Comparison of ENCODE assay signal across 22 cellular contexts in the genomic region with DNA sequence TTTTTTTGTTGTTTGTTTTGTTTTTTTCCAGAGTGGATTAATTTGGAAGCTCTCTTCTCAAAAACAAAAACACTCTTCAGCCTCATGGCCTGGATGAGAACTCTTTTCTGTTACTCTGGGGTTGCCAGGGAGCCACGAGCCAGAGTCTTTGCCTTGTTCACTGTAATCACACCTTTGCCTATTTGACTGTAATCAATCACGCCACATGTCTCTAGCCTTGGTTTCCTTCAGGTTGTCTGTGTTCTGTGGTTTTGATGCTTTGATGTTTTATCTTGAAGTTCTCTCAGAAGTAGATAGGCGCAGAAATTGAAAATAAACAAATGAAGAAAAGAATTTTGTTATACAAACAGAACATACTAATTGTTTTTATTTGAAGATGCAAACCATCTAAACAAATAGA.
"Had no signal": no experiment of that assay in that cellular context is flagged by ENCODE, and none has a peak within 500 bp of the region (broad histone marks: within the 10 kb centered on the region; RNA-seq: fewer than 3 reads in every experiment).

No MANE protein-coding gene starts in this region.

- H3K9me3 ChIP-seq: ovary, psoas muscle, right lobe of liver, vagina had no signal

- H3K27ac Mint-ChIP-seq: activated B cell treated with CpG ODN at 0.5 μM for 24 hours; activated naive CD8-positive, alpha-beta T cell treated with anti-CD3 and anti-CD28 coated beads, Interleukin-2, amount 50 U/mL, for 24 hours; endodermal cell; natural killer cell; stimulated activated naive CD8-positive, alpha-beta T cell treated with anti-CD3 and anti-CD28 coated beads, Interleukin-15, amount 100 ng/mL, for 72 hours had no signal

- ATAC-seq: activated naive CD8-positive, alpha-beta T cell treated with anti-CD3 and anti-CD28 coated beads, Interleukin-2, amount 50 U/mL, for 24 hours; left ventricle myocardium superior; natural killer cell; psoas muscle; right lobe of liver; stimulated activated naive CD8-positive, alpha-beta T cell treated with anti-CD3 and anti-CD28 coated beads, Interleukin-15, amount 100 ng/mL, for 72 hours had no signal

- H3K36me3 ChIP-seq: brain microvascular endothelial cell, ovary, right lobe of liver, vagina had no signal

- H3K4me3 Mint-ChIP-seq: activated B cell treated with CpG ODN at 0.5 μM for 24 hours; activated naive CD8-positive, alpha-beta T cell treated with anti-CD3 and anti-CD28 coated beads, Interleukin-2, amount 50 U/mL, for 24 hours; endodermal cell; natural killer cell; stimulated activated naive CD8-positive, alpha-beta T cell treated with anti-CD3 and anti-CD28 coated beads, Interleukin-15, amount 100 ng/mL, for 72 hours had no signal

- H3K4me1 Mint-ChIP-seq: activated B cell treated with CpG ODN at 0.5 μM for 24 hours; activated naive CD8-positive, alpha-beta T cell treated with anti-CD3 and anti-CD28 coated beads, Interleukin-2, amount 50 U/mL, for 24 hours; endodermal cell; natural killer cell had no signal

- H3K27ac ChIP-seq: brain microvascular endothelial cell, dorsolateral prefrontal cortex, ovary, psoas muscle, right lobe of liver, vagina had no signal

- H3K9me3 Mint-ChIP-seq: activated B cell treated with CpG ODN at 0.5 μM for 24 hours; activated naive CD8-positive, alpha-beta T cell treated with anti-CD3 and anti-CD28 coated beads, Interleukin-2, amount 50 U/mL, for 24 hours; endodermal cell; natural killer cell; stimulated activated naive CD8-positive, alpha-beta T cell treated with anti-CD3 and anti-CD28 coated beads, Interleukin-15, amount 100 ng/mL, for 72 hours had no signal

- H3K4me3 ChIP-seq: dorsolateral prefrontal cortex, ovary, psoas muscle, right lobe of liver, vagina had no signal

- DNase-seq: activated B cell treated with CpG ODN at 0.5 μM for 24 hours; activated CD4-positive, alpha-beta T cell treated with anti-CD3 and anti-CD28 coated beads for 48 hours; activated gamma-delta T cell; activated naive CD8-positive, alpha-beta T cell treated with anti-CD3 and anti-CD28 coated beads, Interleukin-2, amount 50 U/mL, for 24 hours; anterior cingulate cortex; brain microvascular endothelial cell; central memory CD4-positive, alpha-beta T cell; dorsolateral prefrontal cortex; endodermal cell; foreskin melanocyte; kidney glomerular epithelial cell; left ventricle myocardium superior; natural killer cell; ovary; psoas muscle; right lobe of liver; small intestine; stimulated activated CD4-positive, alpha-beta T cell treated with anti-CD3 and anti-CD28 coated beads, Interleukin-4, amount 100 ng/mL, for 1 hour; stimulated activated naive CD8-positive, alpha-beta T cell treated with anti-CD3 and anti-CD28 coated beads, Interleukin-15, amount 100 ng/mL, for 72 hours; SW 1271; trophoblast cell had no signal

- H3K4me1 ChIP-seq: psoas muscle, right lobe of liver, vagina had no signal

- H3K36me3 Mint-ChIP-seq: natural killer cell had no signal
